8 cellular contexts compared by ENCODE assay signal in genomic region chr7:27130540-27131389, GRCh38. TPM values are rescaled to one million over a fixed set of nuclear protein-coding genes. Genes with fewer than 3 reads are reported as not detected.
A peak's percentile ranks its signal among the peaks of the same experiment; 100 is the strongest.
DNase-seq lines count a peak whose midpoint lies in the region; ATAC-seq and TF ChIP-seq lines count a peak whose summit lies in the region.

TSS of gene HOXA4 (minus strand) at chr7:27130757. CDS start at chr7:27130733, 24 bp downstream.

- H3K4me1 ChIP-seq in liver (ENCODE audit: control insufficient read depth in 4 of 4, insufficient read depth in 4 of 4, low read length in 3 of 4): peaks cover 0 to 9% (median 1%) of the 10 kb centered on the region in 4 donors

- 10% methylated on average over 67 of the region's 67 CpGs for WGBS in liver

- peaks cover 0 to 2% (median 0%) of the 10 kb centered on the region in 4 donors for H3K9me3 ChIP-seq in liver (ENCODE audit: control insufficient read depth in 4 of 4, low read length in 3 of 4)

- ATAC-seq in activated CD4-positive, CD25-positive, alpha-beta regulatory T cell treated with anti-CD3 and anti-CD28 coated beads, Interleukin-2, amount 50 U/mL, for 24 hours: peak; percentile 90
- ATAC-seq in HG03175 (IDR thresholded peaks at IDR 0.05; ENCODE audit: unreplicated experiment): no peak

- H3K4me3 ChIP-seq in liver (ENCODE audit: low read depth in 1 of 3, low read length in 3 of 3): peak within 1 kb of the TSS; percentile 30 to 57 (median 49)

- peaks cover 0 to 21% (median 8%) of the 10 kb centered on the region in 4 donors for H3K27me3 ChIP-seq in liver (ENCODE audit: control insufficient read depth in 4 of 4, insufficient read depth in 4 of 4, low read length in 3 of 4)

- DNase-seq in DMS53 treated with DMSO at 0.1 percent for 48 hours (lab: John Stamatoyannopoulos, UW; ENCODE audit: unreplicated experiment) (peak; percentile 30), M059J (ENCODE audit: low read depth) (peak; percentile 89), cerebellum (ENCODE audit: low spot score) (peak; percentile 24), HPDE6-E6E7 (ENCODE audit: extremely low spot score) (no peak)
- DNase-seq in stimulated activated CD4-positive, alpha-beta T cell treated with anti-CD3 and anti-CD28 coated beads, Interleukin-4, amount 100 ng/mL, for 24 hours: peak; percentile 79

- TF ChIP-seq CTCF in liver (IDR thresholded peaks at IDR 0.05; ENCODE audit: low read depth, low read length, missing input control): no peak

- H3K27ac ChIP-seq in liver (ENCODE audit: low read depth in 1 of 2, low read length in 2 of 2): peak within 1 kb of the TSS; percentile 63 to 70

- no peak for TF ChIP-seq RAD21 in liver (IDR thresholded peaks at IDR 0.05)

- no peaks in the 10 kb centered on the region for H3K36me3 ChIP-seq in liver (ENCODE audit: control insufficient read depth in 4 of 4, insufficient read depth in 3 of 4, low read depth in 1 of 4, low read length in 3 of 4)

- H3K9ac ChIP-seq in liver (ENCODE audit: low read depth in 1 of 2, low read length in 2 of 2): no peak within 1 kb of the TSS

TF ChIP-seq in liver, 16 proteins besides CTCF, POLR2A, EP300 and RAD21:
- peak; percentile 20 for TF ChIP-seq SP1 (IDR thresholded peaks at IDR 0.05)
- TF ChIP-seq REST (IDR thresholded peaks at IDR 0.05): no peak

RNA-seq across cellular contexts. Expression of gene HOXA4, which starts in this region (rescaled TPM):
- 4.9 and 5.8 TPM in 2 replicates for total RNA-seq in M059J (2014; rRNA removed; shearing (Covaris generic))
- total RNA-seq in cerebellum (not detected), liver (under 1 TPM; 0.17 to 0.28 TPM)
- polyA plus RNA-seq in liver: 1 to 10 TPM in 1 of 2 donors, under 1 TPM in 1; 0.32 to 1.1 TPM

Comparison
In these comparisons a context has a peak if more than half of its experiments do, and no peak if none do; other contexts are left out.
1. Peak in DNase-seq in cerebellum; RNA of the gene not detected or under 1 TPM.